Comparison of ENCODE assay signal across 1 cellular context in genomic region chr11:27421819-27422494, GRCh38.
TF ChIP-seq lines count a peak whose summit lies in the region.

No MANE protein-coding gene starts in this region.

TF ChIP-seq in GM23338, 12 proteins besides CTCF, POLR2A, EP300 and RAD21 (continued from another document):
- no peak for TF ChIP-seq ZNF462 (CRISPR knock-in tag; IDR thresholded peaks at IDR 0.05)
- no peak for TF ChIP-seq EZH2phosphoT487 (IDR thresholded peaks at IDR 0.05; ENCODE audit: unreplicated experiment)
- no peak for TF ChIP-seq JUNB (IDR thresholded peaks at IDR 0.05; ENCODE audit: unreplicated experiment)
- TF ChIP-seq STAT1 (IDR thresholded peaks at IDR 0.05; ENCODE audit: unreplicated experiment), result no peak
- TF ChIP-seq NANOG (IDR thresholded peaks at IDR 0.05; ENCODE audit: borderline replicate concordance), result no peak
- no peak for TF ChIP-seq EZH2 (IDR thresholded peaks at IDR 0.05; ENCODE audit: low read depth, unreplicated experiment)
- TF ChIP-seq POLR2AphosphoS5 (IDR thresholded peaks at IDR 0.05; ENCODE audit: low read depth), result no peak
- no peak for TF ChIP-seq ZNF331 (CRISPR knock-in tag; IDR thresholded peaks at IDR 0.05; ENCODE audit: low read depth)
- no peak for TF ChIP-seq CREB1 (CRISPR knock-in tag; IDR thresholded peaks at IDR 0.05; ENCODE audit: low read depth)
- no peak for TF ChIP-seq ZNF114 (CRISPR knock-in tag; IDR thresholded peaks at IDR 0.05)
- TF ChIP-seq ETS1 (IDR thresholded peaks at IDR 0.05), result no peak
